16 cellular contexts compared by ENCODE assay signal in the genomic region with DNA sequence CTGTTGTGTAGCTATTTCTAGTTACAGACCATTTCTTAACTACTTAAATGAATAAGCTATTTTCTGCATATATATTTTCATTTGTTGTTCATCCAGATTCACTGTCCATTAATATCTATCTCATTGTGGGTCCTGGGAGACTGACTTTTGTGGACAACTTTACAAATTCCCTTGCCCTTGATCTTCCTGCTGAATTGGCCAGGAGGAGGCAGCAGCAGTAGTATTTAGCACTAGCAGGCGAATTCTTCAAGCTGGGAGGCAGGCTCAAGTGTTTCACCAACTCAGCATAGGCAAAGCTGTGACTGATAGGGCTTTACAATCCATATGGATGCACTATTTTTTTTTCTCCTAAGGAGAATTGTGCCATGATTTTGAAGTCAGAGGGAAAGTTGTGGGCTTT.
A peak's percentile ranks its signal among the peaks of the same experiment; 100 is the strongest.
DNase-seq lines count a peak whose midpoint lies in the region; ATAC-seq and TF ChIP-seq lines count a peak whose summit lies in the region.
"Had no signal": no experiment of that assay in that cellular context is flagged by ENCODE, and none has a peak within 500 bp of the region (broad histone marks: within the 10 kb centered on the region; RNA-seq: fewer than 3 reads in every experiment).

No MANE protein-coding gene starts in this region.

- H3K4me1 Mint-ChIP-seq in activated CD4-positive, alpha-beta memory T cell treated with anti-CD3 and anti-CD28 coated beads, Interleukin-2, amount 10 ng/mL, durations not matched to agents 7 days and 5 days: no peaks in the 10 kb centered on the region
- H3K4me1 Mint-ChIP-seq: T-cell had no signal

- no peaks in the 10 kb centered on the region for H3K36me3 Mint-ChIP-seq in activated CD4-positive, alpha-beta memory T cell treated with anti-CD3 and anti-CD28 coated beads, Interleukin-2, amount 10 ng/mL, durations not matched to agents 7 days and 5 days (ENCODE audit: low read depth)
- H3K36me3 Mint-ChIP-seq: T-cell had no signal

- peak; percentile 27; the same call in 1 of the 2 replicates for TF ChIP-seq CTCF in VCaP (conservative IDR thresholded peaks at IDR 0.05)
- TF ChIP-seq CTCF in kidney epithelial cell (IDR thresholded peaks at IDR 0.05; ENCODE audit: insufficient read depth, low read length, poor library complexity, severe bottlenecking): peak; percentile 64

- no peaks in the 10 kb centered on the region for H3K36me3 ChIP-seq in kidney epithelial cell (ENCODE audit: control insufficient read depth, insufficient read depth, low read length)
- H3K36me3 ChIP-seq: esophagus muscularis mucosa, HAP-1, sigmoid colon had no signal

- in situ Hi-C loops in ACHN (cut with HindIII; ENCODE audit: low pct_ligation_motif_present, low pct_unique_long_range_greater_than_20kb, low sequenced_read_pairs): no loop called here

- H3K4me3 Mint-ChIP-seq in activated CD4-positive, alpha-beta memory T cell treated with anti-CD3 and anti-CD28 coated beads, Interleukin-2, amount 10 ng/mL, durations not matched to agents 7 days and 5 days: no peak overlapping the region
- H3K4me3 Mint-ChIP-seq: activated naive CD4-positive, alpha-beta T cell treated with anti-CD3 and anti-CD28 coated beads for 36 hours; stimulated activated naive CD8-positive, alpha-beta T cell treated with anti-CD3 and anti-CD28 coated beads, Interleukin-15, Interleukin-2, amounts not matched to agents 100 ng/mL and 50 ng/mL, for 24 hours; T-cell had no signal

- H3K27me3 ChIP-seq in kidney epithelial cell (ENCODE audit: control insufficient read depth, insufficient read depth, low read length): no peaks in the 10 kb centered on the region
- H3K27me3 ChIP-seq: esophagus muscularis mucosa, sigmoid colon had no signal

- no peak overlapping the region for H3K27ac Mint-ChIP-seq in activated CD4-positive, alpha-beta memory T cell treated with anti-CD3 and anti-CD28 coated beads, Interleukin-2, amount 10 ng/mL, durations not matched to agents 7 days and 5 days
- H3K27ac Mint-ChIP-seq: activated naive CD4-positive, alpha-beta T cell treated with anti-CD3 and anti-CD28 coated beads for 36 hours; stimulated activated naive CD8-positive, alpha-beta T cell treated with anti-CD3 and anti-CD28 coated beads, Interleukin-15, Interleukin-2, amounts not matched to agents 100 ng/mL and 50 ng/mL, for 24 hours; T-cell had no signal

- ATAC-seq in HG03354 (IDR thresholded peaks at IDR 0.05; ENCODE audit: poor library complexity, severe bottlenecking, unreplicated experiment): no peak
- ATAC-seq: T-cell had no signal

- peaks cover 7% of the 10 kb centered on the region for H3K9me3 Mint-ChIP-seq in activated CD4-positive, alpha-beta memory T cell treated with anti-CD3 and anti-CD28 coated beads, Interleukin-2, amount 10 ng/mL, durations not matched to agents 7 days and 5 days
- H3K9me3 Mint-ChIP-seq: activated naive CD4-positive, alpha-beta T cell treated with anti-CD3 and anti-CD28 coated beads for 36 hours had no signal

- CTCF ChIA-PET in activated CD4-positive, alpha-beta memory T cell treated with anti-CD3 and anti-CD28 coated beads, Interleukin-2, amount 10 ng/mL, durations not matched to agents 7 days and 5 days (lab: Charles Lee): no interaction called here

- no peak overlapping the region for H3K4me3 ChIP-seq in kidney epithelial cell (ENCODE audit: low read depth, low read length)
- H3K4me3 ChIP-seq: esophagus muscularis mucosa, HAP-1, sigmoid colon had no signal

- peak; percentile 45 for DNase-seq in ACHN
- DNase-seq in HK-2 (ENCODE audit: unreplicated experiment): peak; percentile 11
- DNase-seq in kidney epithelial cell (ENCODE audit: low read depth): no peak
- DNase-seq in occipital lobe (lab: John Stamatoyannopoulos, UW): no peak
- DNase-seq in activated CD4-positive, alpha-beta memory T cell treated with anti-CD3 and anti-CD28 coated beads, Interleukin-2, amount 10 ng/mL, durations not matched to agents 7 days and 5 days: no peak
- DNase-seq in activated gamma-delta T cell treated with Interleukin-2 at 50 U/mL for 16 hours: no peak
- DNase-seq: activated CD4-positive, alpha-beta T cell treated with anti-CD3 and anti-CD28 coated beads, Interleukin-2, amount 50 U/mL, for 1 hour; activated naive CD4-positive, alpha-beta T cell treated with anti-CD3 and anti-CD28 coated beads for 36 hours; NCI-H146; sigmoid colon; T-cell had no signal

- H3K27ac ChIP-seq in VCaP: no peak overlapping the region
- H3K27ac ChIP-seq: esophagus muscularis mucosa, sigmoid colon had no signal

- POLR2A ChIA-PET in activated CD4-positive, alpha-beta memory T cell treated with anti-CD3 and anti-CD28 coated beads, Interleukin-2, amount 10 ng/mL, durations not matched to agents 7 days and 5 days (lab: Charles Lee): no interaction called here

- H3K27me3 Mint-ChIP-seq in activated CD4-positive, alpha-beta memory T cell treated with anti-CD3 and anti-CD28 coated beads, Interleukin-2, amount 10 ng/mL, durations not matched to agents 7 days and 5 days: no peaks in the 10 kb centered on the region
- H3K27me3 Mint-ChIP-seq: stimulated activated naive CD8-positive, alpha-beta T cell treated with anti-CD3 and anti-CD28 coated beads, Interleukin-15, Interleukin-2, amounts not matched to agents 100 ng/mL and 50 ng/mL, for 24 hours; T-cell had no signal

Comparison
In these comparisons a context has a peak if more than half of its experiments do, and no peak if none do; other contexts are left out.
1. DNase-seq: peak in ACHN (single experiment) and HK-2 (single experiment); none in kidney epithelial cell (single experiment), occipital lobe (single experiment), activated CD4-positive, alpha-beta memory T cell treated with anti-CD3 and anti-CD28 coated beads, Interleukin-2, amount 10 ng/mL, durations not matched to agents 7 days and 5 days (single experiment) and activated gamma-delta T cell treated with Interleukin-2 at 50 U/mL for 16 hours (single experiment).